26 cellular contexts compared by ENCODE assay signal in the genomic region with DNA sequence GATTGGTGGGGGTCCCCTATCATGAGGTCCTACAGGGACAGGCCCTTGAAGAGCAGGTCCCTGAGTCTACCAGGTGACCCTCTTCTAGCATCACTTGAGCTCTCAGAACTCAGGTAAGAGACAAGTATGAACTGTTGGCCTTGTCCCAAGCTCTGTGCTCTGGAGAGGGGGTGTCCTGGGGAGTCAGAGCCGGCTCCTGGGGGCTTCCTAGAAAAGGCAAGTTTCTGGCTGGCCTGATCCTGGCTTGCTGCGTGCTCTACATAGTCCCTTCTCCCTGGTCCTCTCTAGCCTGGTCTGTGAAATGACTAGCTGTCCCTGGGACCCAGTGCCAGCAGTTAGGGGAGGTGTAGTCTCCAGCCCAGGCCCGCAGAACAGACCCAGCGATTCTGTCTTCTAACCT. TPM values are rescaled to one million over a fixed set of nuclear protein-coding genes. Genes with fewer than 3 reads are reported as not detected.
DNase-seq lines count a peak whose midpoint lies in the region; ATAC-seq, FAIRE-seq and TF ChIP-seq lines count a peak whose summit lies in the region.
"Had no signal": no experiment of that assay in that cellular context is flagged by ENCODE, and none has a peak within 500 bp of the region (broad histone marks: within the 10 kb centered on the region; RNA-seq: fewer than 3 reads in every experiment).

No MANE protein-coding gene starts in this region.

- H3K27ac Mint-ChIP-seq in stimulated activated naive B cell treated with anti-CD40 and anti-IgM and Interleukin-4, amounts not matched to agents 10 μg/mL and 1 μg/mL and 100 μg/mL, for 72 hours, result peak overlapping the region; percentile 93
- H3K27ac Mint-ChIP-seq: mesothelial cell of epicardium had no signal

- H3K9me3 Mint-ChIP-seq in stimulated activated naive B cell treated with anti-CD40 and anti-IgM and Interleukin-4, amounts not matched to agents 10 μg/mL and 1 μg/mL and 100 μg/mL, for 72 hours, result no peaks in the 10 kb centered on the region
- H3K9me3 Mint-ChIP-seq: mesothelial cell of epicardium had no signal

- DNase-seq in HepG2 (ENCODE audit: low spot score) (no peak), right lobe of liver (no peak), mesenteric fat pad (ENCODE audit: low spot score) (peak; percentile 68), HuH-7 (ENCODE audit: low spot score) (no peak)
- no peak for DNase-seq in stimulated activated naive B cell treated with anti-CD40 and anti-IgM and Interleukin-4, amounts not matched to agents 10 μg/mL and 1 μg/mL and 100 μg/mL, for 72 hours
- DNase-seq: activated CD4-positive, alpha-beta T cell treated with anti-CD3 and anti-CD28 coated beads for 48 hours; activated effector memory CD4-positive, alpha-beta T cell treated with anti-CD3 and anti-CD28 coated beads, Interleukin-2, amount 50 U/mL, for 16 hours; amniotic stem cell; DMS153; left ventricle myocardium inferior; NCI-H1105; NCI-H2029; NCI-H2227 treated with DMSO at 0.1 percent for 48 hours; SHP77 treated with DMSO at 0.1 percent for 48 hours; stimulated activated CD4-positive, alpha-beta T cell treated with anti-CD3 and anti-CD28 coated beads, Interleukin-15, amount 100 ng/mL, for 24 hours; trophoblast cell had no signal

- TF ChIP-seq POLR2A in HepG2 (IDR thresholded peaks at IDR 0.05; ENCODE audit: insufficient read depth in 1 of 2, low read depth in 2 of 2, low read length in 2 of 2) (no peak; a peak in 1 of 4 replicates), right lobe of liver (IDR thresholded peaks at IDR 0.05) (no peak), Raji (IDR thresholded peaks at IDR 0.05; ENCODE audit: insufficient read depth, low read depth, low read length) (0 out of 2 replicates have a peak, but pooled peaks have one; percentile 9)

- no peak for FAIRE-seq in HepG2 (lab: Jason Lieb, UNC)
- FAIRE-seq: bronchial epithelial cell, endometrium, islet of Langerhans had no signal

- no peak overlapping the region for H2AFZ ChIP-seq in HepG2 (ENCODE audit: low read length)

- H3K36me3 ChIP-seq in HepG2 (replicated peaks in 1 of 2; ENCODE audit: control insufficient read depth in 1 of 2, insufficient read depth in 2 of 2, low read length in 2 of 2) (no peaks in the 10 kb centered on the region), right lobe of liver (no peaks in the 10 kb centered on the region)

- H3K9ac ChIP-seq in HepG2 (ENCODE audit: insufficient read depth, low read depth, low read length), result no peak overlapping the region

- BruUV-seq in HepG2 (replicated peaks; lab: Mats Ljungman, UMichigan), result no TSS peak

- no peaks in the 10 kb centered on the region for H3K79me2 ChIP-seq in HepG2 (ENCODE audit: insufficient read depth, low read length)

- intact Hi-C loops in HepG2 (cut with micrococcal nuclease; ENCODE audit: unreplicated experiment) (no loop called here), right lobe of liver (cut with DNase I) (no loop called here)

- ATAC-seq in HepG2 (no peak), right lobe of liver (no peak), HG03039 (IDR thresholded peaks at IDR 0.05; ENCODE audit: unreplicated experiment) (no peak), HG02973 (IDR thresholded peaks at IDR 0.05; ENCODE audit: unreplicated experiment) (no peak)
- no peak for ATAC-seq in stimulated activated naive B cell treated with anti-CD40 and anti-IgM and Interleukin-4, amounts not matched to agents 10 μg/mL and 1 μg/mL and 100 μg/mL, for 72 hours (replicated peaks)
- ATAC-seq: HCT116, sciatic nerve had no signal

- CTCF ChIA-PET in HepG2 (lab: Yijun Ruan, JAX; ENCODE audit: low intra/inter-chr PET ratio, low total read pairs), result no interaction called here

- TF ChIP-seq RAD21 in HepG2 (CRISPR knock-in tag; IDR thresholded peaks at IDR 0.05), result no peak

- in situ Hi-C loops in HepG2 (cut with HindIII; ENCODE audit: extremely low pct_ligation_motif_present, low pct_unique_long_range_greater_than_20kb), result loop anchor here (5.0 kb wide), 1 partner anchor 352 kb away; no protein-coding TSS in a partner anchor

- H3K4me3 Mint-ChIP-seq in stimulated activated naive B cell treated with anti-CD40 and anti-IgM and Interleukin-4, amounts not matched to agents 10 μg/mL and 1 μg/mL and 100 μg/mL, for 72 hours, result peak overlapping the region in 1 of 2 donors; percentile 7
- H3K4me3 Mint-ChIP-seq: mesothelial cell of epicardium had no signal

- H3K27me3 ChIP-seq in HepG2 (ENCODE audit: control insufficient read depth in 1 of 2, insufficient read depth in 2 of 2, low read length in 2 of 2), result no peaks in the 10 kb centered on the region
- no peaks in the 10 kb centered on the region for H3K27me3 ChIP-seq in right lobe of liver

- no peak overlapping the region for H3K4me2 ChIP-seq in HepG2 (ENCODE audit: low read depth, low read length)

- H4K20me1 ChIP-seq in HepG2 (ENCODE audit: insufficient read depth, low read length), result no peaks in the 10 kb centered on the region

- TF ChIP-seq EP300 in HepG2 (IDR thresholded peaks at IDR 0.05; ENCODE audit: low read depth in 2 of 2, low read length in 2 of 2) (no peak), HepG2 (CRISPR knock-in tag; IDR thresholded peaks at IDR 0.05; ENCODE audit: borderline replicate concordance) (no peak)

- H3K4me1 ChIP-seq in HepG2 (ENCODE audit: insufficient read depth, low read length) (peaks cover 25% of the 10 kb centered on the region), right lobe of liver (peaks cover 0 to 24% (median 11%) of the 10 kb centered on the region in 4 donors)

- peaks cover 50 to 82% of the 10 kb centered on the region in 2 donors for H3K4me1 Mint-ChIP-seq in stimulated activated naive B cell treated with anti-CD40 and anti-IgM and Interleukin-4, amounts not matched to agents 10 μg/mL and 1 μg/mL and 100 μg/mL, for 72 hours

- WGBS in HepG2 (ENCODE audit: low lambda C conversion rate), result 71% methylated on average over 2 of the region's 4 CpGs
- WGBS in right lobe of liver (ENCODE audit: insufficient coverage, low coverage, low lambda C conversion rate, missing lambda C conversion rate), result no CpG with 5 or more reads among the region's 4 CpGs

- H3K36me3 Mint-ChIP-seq in stimulated activated naive B cell treated with anti-CD40 and anti-IgM and Interleukin-4, amounts not matched to agents 10 μg/mL and 1 μg/mL and 100 μg/mL, for 72 hours, result peaks cover 49 to 78% of the 10 kb centered on the region in 2 donors
- H3K36me3 Mint-ChIP-seq: mesothelial cell of epicardium had no signal

- no peak for TF ChIP-seq CTCF in HepG2 (CRISPR knock-in tag; IDR thresholded peaks at IDR 0.05)
- TF ChIP-seq CTCF in right lobe of liver (IDR thresholded peaks at IDR 0.05), result no peak

- H3K27me3 Mint-ChIP-seq in stimulated activated naive B cell treated with anti-CD40 and anti-IgM and Interleukin-4, amounts not matched to agents 10 μg/mL and 1 μg/mL and 100 μg/mL, for 72 hours, result no peaks in the 10 kb centered on the region

- H3K27ac ChIP-seq in HepG2 (ENCODE audit: extremely low read length, insufficient read depth, low read length) (no peak overlapping the region), right lobe of liver (no peak overlapping the region)
- H3K27ac ChIP-seq: left ventricle myocardium inferior had no signal

- H3K4me3 ChIP-seq in HepG2 (replicated peaks in 1 of 3; ENCODE audit: insufficient read depth in 1 of 3, low read depth in 2 of 3, low read length in 3 of 3) (no peak overlapping the region), right lobe of liver (no peak overlapping the region)
- H3K4me3 ChIP-seq: coronary artery, left ventricle myocardium inferior had no signal

- H3K9me3 ChIP-seq in HepG2 (ENCODE audit: low read length), result no peaks in the 10 kb centered on the region
- no peaks in the 10 kb centered on the region for H3K9me3 ChIP-seq in right lobe of liver
- H3K9me3 ChIP-seq: left ventricle myocardium inferior had no signal

- POLR2A ChIA-PET in HepG2 (lab: Yijun Ruan, JAX), result no interaction called here

RNA-seq across cellular contexts. Expression of a gene that starts 11.4 kb away (rescaled TPM):
- 0.79 and 6.2 TPM in 2 replicates for total RNA-seq in HepG2 (2016; rRNA removed; fragmentation: Illumina TruSeq; extraction: Trizol)
- 0.71 and 1.1 TPM in 2 replicates for total RNA-seq in HepG2 (2016; cell fraction: cytosol; rRNA removed; fragmentation: Illumina TruSeq; extraction: Trizol; ENCODE audit: low read depth)
- 0.88 and 6.5 TPM in 2 replicates for total RNA-seq in HepG2 (2016; cell fraction: insoluble cytoplasmic fraction; rRNA removed; fragmentation: Illumina TruSeq; extraction: Trizol)
- total RNA-seq in HepG2 (2016; cell fraction: membrane; rRNA removed; fragmentation: Illumina TruSeq; extraction: Trizol), result 0.93 and 2.4 TPM in 2 replicates
- total RNA-seq in HepG2 (2016; cell fraction: nucleus; rRNA removed; fragmentation: Illumina TruSeq; extraction: Trizol), result 11.6 and 12.0 TPM in 2 replicates
- 14.8 and 19.3 TPM in 2 replicates for polyA plus RNA-seq in HepG2 (2011; rRNA removed)
- 2.1 and 3.0 TPM in 2 replicates for polyA plus RNA-seq in HepG2 (2011; cell fraction: cytosol; rRNA removed)
- 251 and 263 TPM in 2 replicates for polyA plus RNA-seq in HepG2 (2011; cell fraction: nucleus; rRNA removed)
- polyA plus RNA-seq in HepG2 (2012), result 8.2 and 9.1 TPM in 2 replicates
- 0.28 and 0.58 TPM in 2 replicates for polyA plus RNA-seq in HepG2 (2016; cell fraction: cytosol; fragmentation: Illumina TruSeq; extraction: Trizol; ENCODE audit: low read depth)
- polyA plus RNA-seq in HepG2 (2016; cell fraction: insoluble cytoplasmic fraction; fragmentation: Illumina TruSeq; extraction: Trizol; ENCODE audit: low read depth), result 0.75 and 1.2 TPM in 2 replicates
- 0.56 and 0.72 TPM in 2 replicates for polyA plus RNA-seq in HepG2 (2016; cell fraction: membrane; fragmentation: Illumina TruSeq; extraction: Trizol; ENCODE audit: low read depth)
- 31.9 and 32.0 TPM in 2 replicates for polyA plus RNA-seq in HepG2 (2016; cell fraction: nucleus; fragmentation: Illumina TruSeq; extraction: Trizol; ENCODE audit: insufficient read depth, low read depth)
- polyA minus RNA-seq in HepG2 (2011; rRNA and poly(A)+ RNA removed; ENCODE audit: low replicate concordance), result 9.4 and 19.0 TPM in 2 replicates
- polyA minus RNA-seq in HepG2 (2011; cell fraction: cytosol; rRNA and poly(A)+ RNA removed), result 0.69 and 0.97 TPM in 2 replicates
- polyA minus RNA-seq in HepG2 (2011; cell fraction: nucleus; rRNA and poly(A)+ RNA removed), result 25.1 and 27.8 TPM in 2 replicates
- total RNA-seq in right lobe of liver, result 10 to 100 TPM in 5 of 6 experiments, 1 to 10 TPM in 1; 8.6 to 23.8 (median 15.4) TPM
- 29.5 TPM for total RNA-seq in mesenteric fat pad

RNA-seq across cellular contexts. Expression of a gene that starts 31.8 kb away (rescaled TPM):
- total RNA-seq in HepG2 (2016; rRNA removed; fragmentation: Illumina TruSeq; extraction: Trizol) (248 and 341 TPM in 2 replicates), right lobe of liver (100 to 1,000 TPM; 282 to 525 (median 330) TPM), mesenteric fat pad (9.0 TPM)
- 1,658 and 1,675 TPM in 2 replicates for total RNA-seq in HepG2 (2016; cell fraction: cytosol; rRNA removed; fragmentation: Illumina TruSeq; extraction: Trizol; ENCODE audit: low read depth)
- 231 and 367 TPM in 2 replicates for total RNA-seq in HepG2 (2016; cell fraction: insoluble cytoplasmic fraction; rRNA removed; fragmentation: Illumina TruSeq; extraction: Trizol)
- 1,130 and 1,245 TPM in 2 replicates for total RNA-seq in HepG2 (2016; cell fraction: membrane; rRNA removed; fragmentation: Illumina TruSeq; extraction: Trizol)
- total RNA-seq in HepG2 (2016; cell fraction: nucleus; rRNA removed; fragmentation: Illumina TruSeq; extraction: Trizol), result 138 and 147 TPM in 2 replicates
- polyA plus RNA-seq in HepG2 (2011; rRNA removed), result 260 and 311 TPM in 2 replicates
- 248 and 317 TPM in 2 replicates for polyA plus RNA-seq in HepG2 (2011; cell fraction: cytosol; rRNA removed)
- 146 and 149 TPM in 2 replicates for polyA plus RNA-seq in HepG2 (2011; cell fraction: nucleus; rRNA removed)
- 146 and 179 TPM in 2 replicates for polyA plus RNA-seq in HepG2 (2012)
- 2,121 and 2,355 TPM in 2 replicates for polyA plus RNA-seq in HepG2 (2016; cell fraction: cytosol; fragmentation: Illumina TruSeq; extraction: Trizol; ENCODE audit: low read depth)
- 324 and 400 TPM in 2 replicates for polyA plus RNA-seq in HepG2 (2016; cell fraction: insoluble cytoplasmic fraction; fragmentation: Illumina TruSeq; extraction: Trizol; ENCODE audit: low read depth)
- polyA plus RNA-seq in HepG2 (2016; cell fraction: membrane; fragmentation: Illumina TruSeq; extraction: Trizol; ENCODE audit: low read depth), result 1,491 and 1,549 TPM in 2 replicates
- polyA plus RNA-seq in HepG2 (2016; cell fraction: nucleus; fragmentation: Illumina TruSeq; extraction: Trizol; ENCODE audit: insufficient read depth, low read depth), result 357 and 378 TPM in 2 replicates
- polyA minus RNA-seq in HepG2 (2011; rRNA and poly(A)+ RNA removed; ENCODE audit: low replicate concordance), result 15.4 and 222 TPM in 2 replicates
- 77.0 and 88.8 TPM in 2 replicates for polyA minus RNA-seq in HepG2 (2011; cell fraction: cytosol; rRNA and poly(A)+ RNA removed)
- polyA minus RNA-seq in HepG2 (2011; cell fraction: nucleus; rRNA and poly(A)+ RNA removed), result 41.4 and 44.8 TPM in 2 replicates

Comparison
In these comparisons a context has a peak if more than half of its experiments do, and no peak if none do; other contexts are left out.
1. RNA of a gene that starts 31.8 kb away (total RNA-seq): 138 to 1,675 TPM in HepG2 and 282 to 525 TPM in right lobe of liver; 9.0 TPM in mesenteric fat pad (single experiment); every median in the first group is over 10 times any median in the second.